1 cellular context compared by ENCODE assay signal in genomic region chr7:3095046-3095445, GRCh38.
A peak's percentile ranks its signal among the peaks of the same experiment; 100 is the strongest.
TF ChIP-seq lines count a peak whose summit lies in the region.

No MANE protein-coding gene starts in this region.

TF ChIP-seq in GM12878, 131 proteins besides CTCF, POLR2A, EP300 and RAD21 (continued from another document and continues in another):
- TF ChIP-seq, protein P1, sequence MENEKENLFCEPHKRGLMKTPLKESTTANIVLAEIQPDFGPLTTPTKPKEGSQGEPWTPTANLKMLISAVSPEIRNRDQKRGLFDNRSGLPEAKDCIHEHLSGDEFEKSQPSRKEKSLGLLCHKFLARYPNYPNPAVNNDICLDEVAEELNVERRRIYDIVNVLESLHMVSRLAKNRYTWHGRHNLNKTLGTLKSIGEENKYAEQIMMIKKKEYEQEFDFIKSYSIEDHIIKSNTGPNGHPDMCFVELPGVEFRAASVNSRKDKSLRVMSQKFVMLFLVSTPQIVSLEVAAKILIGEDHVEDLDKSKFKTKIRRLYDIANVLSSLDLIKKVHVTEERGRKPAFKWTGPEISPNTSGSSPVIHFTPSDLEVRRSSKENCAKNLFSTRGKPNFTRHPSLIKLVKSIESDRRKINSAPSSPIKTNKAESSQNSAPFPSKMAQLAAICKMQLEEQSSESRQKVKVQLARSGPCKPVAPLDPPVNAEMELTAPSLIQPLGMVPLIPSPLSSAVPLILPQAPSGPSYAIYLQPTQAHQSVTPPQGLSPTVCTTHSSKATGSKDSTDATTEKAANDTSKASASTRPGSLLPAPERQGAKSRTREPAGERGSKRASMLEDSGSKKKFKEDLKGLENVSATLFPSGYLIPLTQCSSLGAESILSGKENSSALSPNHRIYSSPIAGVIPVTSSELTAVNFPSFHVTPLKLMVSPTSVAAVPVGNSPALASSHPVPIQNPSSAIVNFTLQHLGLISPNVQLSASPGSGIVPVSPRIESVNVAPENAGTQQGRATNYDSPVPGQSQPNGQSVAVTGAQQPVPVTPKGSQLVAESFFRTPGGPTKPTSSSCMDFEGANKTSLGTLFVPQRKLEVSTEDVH (IDR thresholded peaks at IDR 0.05; ENCODE audit: low read depth, partially characterized antibody): no peak
- TF ChIP-seq CUX1 (IDR thresholded peaks at IDR 0.05; ENCODE audit: insufficient replicate concordance, low read depth, low read length): no peak
- TF ChIP-seq NFXL1 (IDR thresholded peaks at IDR 0.05; ENCODE audit: borderline replicate concordance): no peak
- no peak for TF ChIP-seq SP1 (IDR thresholded peaks at IDR 0.05; ENCODE audit: low read depth, low read length)
- TF ChIP-seq KAT2A (conservative IDR thresholded peaks at IDR 0.05; ENCODE audit: control insufficient read depth, low read depth, low read length): no peak
- no peak for TF ChIP-seq RCOR1 (conservative IDR thresholded peaks at IDR 0.05; ENCODE audit: low read depth, low read length)
- no peak for TF ChIP-seq RFX5 (IDR thresholded peaks at IDR 0.05; ENCODE audit: low read depth, low read length)
- TF ChIP-seq BCL3 (IDR thresholded peaks at IDR 0.05; ENCODE audit: borderline replicate concordance, insufficient read depth, low read depth, low read length, poor library complexity, severe bottlenecking): no peak
- no peak for TF ChIP-seq TAF1 (IDR thresholded peaks at IDR 0.05; ENCODE audit: borderline replicate concordance, low read depth, low read length)
- TF ChIP-seq NRF1 (conservative IDR thresholded peaks at IDR 0.05; ENCODE audit: low read depth, low read length): no peak
- no peak for TF ChIP-seq NR2F1 (conservative IDR thresholded peaks at IDR 0.05)
- TF ChIP-seq POLR2AphosphoS2 (IDR thresholded peaks at IDR 0.05; ENCODE audit: low read depth, low read length): no peak
- TF ChIP-seq YY1 (IDR thresholded peaks at IDR 0.05; ENCODE audit: low read depth, low read length): no peak
- TF ChIP-seq, protein P2, sequence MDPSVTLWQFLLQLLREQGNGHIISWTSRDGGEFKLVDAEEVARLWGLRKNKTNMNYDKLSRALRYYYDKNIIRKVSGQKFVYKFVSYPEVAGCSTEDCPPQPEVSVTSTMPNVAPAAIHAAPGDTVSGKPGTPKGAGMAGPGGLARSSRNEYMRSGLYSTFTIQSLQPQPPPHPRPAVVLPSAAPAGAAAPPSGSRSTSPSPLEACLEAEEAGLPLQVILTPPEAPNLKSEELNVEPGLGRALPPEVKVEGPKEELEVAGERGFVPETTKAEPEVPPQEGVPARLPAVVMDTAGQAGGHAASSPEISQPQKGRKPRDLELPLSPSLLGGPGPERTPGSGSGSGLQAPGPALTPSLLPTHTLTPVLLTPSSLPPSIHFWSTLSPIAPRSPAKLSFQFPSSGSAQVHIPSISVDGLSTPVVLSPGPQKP (IDR thresholded peaks at IDR 0.05; ENCODE audit: low read depth, low read length): no peak
- no peak for TF ChIP-seq POU2F2 (IDR thresholded peaks at IDR 0.05; ENCODE audit: borderline replicate concordance, low read depth, low read length)
- no peak for TF ChIP-seq RB1 (IDR thresholded peaks at IDR 0.05; ENCODE audit: borderline replicate concordance)
- peak in 1 of 2 experiments; percentile 37; a peak in 1 of 3 replicates for TF ChIP-seq EGR1 (IDR thresholded peaks at IDR 0.05; ENCODE audit: borderline replicate concordance in 1 of 2, low read depth in 2 of 2, low read length in 2 of 2)
- TF ChIP-seq HDAC6 (IDR thresholded peaks at IDR 0.05; ENCODE audit: unreplicated experiment): no peak
- peak; percentile 29; the same call in 1 of the 2 replicates for TF ChIP-seq RUNX3 (IDR thresholded peaks at IDR 0.05; ENCODE audit: low read length)
- no peak for TF ChIP-seq DPF2 (IDR thresholded peaks at IDR 0.05)
- no peak for TF ChIP-seq ATF7 (IDR thresholded peaks at IDR 0.05; ENCODE audit: low read depth)
- TF ChIP-seq SREBF1 (IDR thresholded peaks at IDR 0.05; ENCODE audit: low read length): no peak
- TF ChIP-seq ZSCAN29 (IDR thresholded peaks at IDR 0.05): no peak
- TF ChIP-seq, protein P3, sequence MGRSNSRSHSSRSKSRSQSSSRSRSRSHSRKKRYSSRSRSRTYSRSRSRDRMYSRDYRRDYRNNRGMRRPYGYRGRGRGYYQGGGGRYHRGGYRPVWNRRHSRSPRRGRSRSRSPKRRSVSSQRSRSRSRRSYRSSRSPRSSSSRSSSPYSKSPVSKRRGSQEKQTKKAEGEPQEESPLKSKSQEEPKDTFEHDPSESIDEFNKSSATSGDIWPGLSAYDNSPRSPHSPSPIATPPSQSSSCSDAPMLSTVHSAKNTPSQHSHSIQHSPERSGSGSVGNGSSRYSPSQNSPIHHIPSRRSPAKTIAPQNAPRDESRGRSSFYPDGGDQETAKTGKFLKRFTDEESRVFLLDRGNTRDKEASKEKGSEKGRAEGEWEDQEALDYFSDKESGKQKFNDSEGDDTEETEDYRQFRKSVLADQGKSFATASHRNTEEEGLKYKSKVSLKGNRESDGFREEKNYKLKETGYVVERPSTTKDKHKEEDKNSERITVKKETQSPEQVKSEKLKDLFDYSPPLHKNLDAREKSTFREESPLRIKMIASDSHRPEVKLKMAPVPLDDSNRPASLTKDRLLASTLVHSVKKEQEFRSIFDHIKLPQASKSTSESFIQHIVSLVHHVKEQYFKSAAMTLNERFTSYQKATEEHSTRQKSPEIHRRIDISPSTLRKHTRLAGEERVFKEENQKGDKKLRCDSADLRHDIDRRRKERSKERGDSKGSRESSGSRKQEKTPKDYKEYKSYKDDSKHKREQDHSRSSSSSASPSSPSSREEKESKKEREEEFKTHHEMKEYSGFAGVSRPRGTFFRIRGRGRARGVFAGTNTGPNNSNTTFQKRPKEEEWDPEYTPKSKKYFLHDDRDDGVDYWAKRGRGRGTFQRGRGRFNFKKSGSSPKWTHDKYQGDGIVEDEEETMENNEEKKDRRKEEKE (IDR thresholded peaks at IDR 0.05): no peak
- no peak for TF ChIP-seq PBX3 (IDR thresholded peaks at IDR 0.05; ENCODE audit: insufficient replicate concordance, low read depth, low read length)
- no peak for TF ChIP-seq USF2 (IDR thresholded peaks at IDR 0.05; ENCODE audit: borderline replicate concordance, low read depth, low read length)
- no peak for TF ChIP-seq ASH2L (IDR thresholded peaks at IDR 0.05; ENCODE audit: borderline replicate concordance, low read depth)
- TF ChIP-seq CBX3 (IDR thresholded peaks at IDR 0.05; ENCODE audit: borderline replicate concordance, low read depth): no peak
- TF ChIP-seq E4F1 (IDR thresholded peaks at IDR 0.05; ENCODE audit: borderline replicate concordance, partially characterized antibody): no peak
- peak; percentile 40; the same call in 1 of the 2 replicates for TF ChIP-seq NFIC (IDR thresholded peaks at IDR 0.05; ENCODE audit: low read depth, low read length)
- TF ChIP-seq HDAC2 (IDR thresholded peaks at IDR 0.05): no peak
- TF ChIP-seq STAT3 (IDR thresholded peaks at IDR 0.05; ENCODE audit: low read depth, low read length): no peak
- no peak for TF ChIP-seq BACH1 (IDR thresholded peaks at IDR 0.05; ENCODE audit: borderline replicate concordance)
- no peak for TF ChIP-seq SMARCA5 (IDR thresholded peaks at IDR 0.05)
- TF ChIP-seq, protein P4, sequence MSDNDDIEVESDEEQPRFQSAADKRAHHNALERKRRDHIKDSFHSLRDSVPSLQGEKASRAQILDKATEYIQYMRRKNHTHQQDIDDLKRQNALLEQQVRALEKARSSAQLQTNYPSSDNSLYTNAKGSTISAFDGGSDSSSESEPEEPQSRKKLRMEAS (IDR thresholded peaks at IDR 0.05; ENCODE audit: low read depth, low read length): no peak
- peak; percentile 38 to 42; a peak in 2 of 4 replicates for TF ChIP-seq IKZF2 (IDR thresholded peaks at IDR 0.05)
- TF ChIP-seq EED (IDR thresholded peaks at IDR 0.05; ENCODE audit: low read depth): peak; percentile 47; the same call in 1 of the 2 replicates
- TF ChIP-seq MXI1 (IDR thresholded peaks at IDR 0.05; ENCODE audit: low read depth, low read length): no peak
- TF ChIP-seq, protein P5, sequence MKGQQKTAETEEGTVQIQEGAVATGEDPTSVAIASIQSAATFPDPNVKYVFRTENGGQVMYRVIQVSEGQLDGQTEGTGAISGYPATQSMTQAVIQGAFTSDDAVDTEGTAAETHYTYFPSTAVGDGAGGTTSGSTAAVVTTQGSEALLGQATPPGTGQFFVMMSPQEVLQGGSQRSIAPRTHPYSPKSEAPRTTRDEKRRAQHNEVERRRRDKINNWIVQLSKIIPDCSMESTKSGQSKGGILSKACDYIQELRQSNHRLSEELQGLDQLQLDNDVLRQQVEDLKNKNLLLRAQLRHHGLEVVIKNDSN (IDR thresholded peaks at IDR 0.05; ENCODE audit: borderline replicate concordance, extremely low read length, insufficient read depth, low read depth, low read length): no peak
- no peak for TF ChIP-seq ZNF274 (IDR thresholded peaks at IDR 0.05; ENCODE audit: insufficient read depth, insufficient read length)
